Comparison of ENCODE assay signal across 8 cellular contexts in genomic region chr11:83223457-83223856, GRCh38.
"Had no signal": no experiment of that assay in that cellular context is flagged by ENCODE, and none has a peak within 500 bp of the region (broad histone marks: within the 10 kb centered on the region; RNA-seq: fewer than 3 reads in every experiment).

No MANE protein-coding gene starts in this region.

- H3K27ac Mint-ChIP-seq: H9 had no signal

- H3K4me2 ChIP-seq: KMS-11 had no signal

- H3K4me1 Mint-ChIP-seq: H9 had no signal

- H3K9me3 Mint-ChIP-seq: H9 had no signal

- DNase-seq: GM23248, H9, HCEC 1CT, KBM-7 had no signal

- H3K4me3 ChIP-seq: GM23248 had no signal

- FAIRE-seq: H1, H54, HTR-8/SVneo had no signal

- H3K9ac ChIP-seq: GM23248, KMS-11 had no signal

- H3K4me3 Mint-ChIP-seq: H9 had no signal

- H2AFZ ChIP-seq: GM23248 had no signal

- H3K27ac ChIP-seq: GM23248, KMS-11 had no signal
